Comparison of ENCODE assay signal across 23 cellular contexts in the genomic region with DNA sequence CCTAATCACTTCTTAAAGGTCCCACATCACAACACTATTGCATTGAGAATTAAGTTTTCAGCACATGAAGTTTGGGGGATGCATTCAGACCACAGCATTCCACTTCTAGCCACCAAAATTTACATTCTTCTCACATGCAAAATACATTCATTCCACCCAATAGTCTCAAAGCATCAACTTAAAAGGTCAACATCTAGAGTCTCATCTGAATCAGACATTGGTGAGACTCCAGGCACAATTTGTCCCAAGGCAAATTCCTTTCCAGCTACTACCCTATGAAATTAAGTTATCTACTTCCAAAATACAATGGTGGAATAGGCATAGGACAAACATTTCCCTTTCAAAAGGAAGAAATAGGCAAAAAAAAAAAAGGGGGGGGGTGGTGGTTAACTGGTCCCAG.
"Had no signal": no experiment of that assay in that cellular context is flagged by ENCODE, and none has a peak within 500 bp of the region (broad histone marks: within the 10 kb centered on the region; RNA-seq: fewer than 3 reads in every experiment).

No MANE protein-coding gene starts in this region.

- DNase-seq: activated CD4-positive, alpha-beta T cell treated with anti-CD3 and anti-CD28 coated beads, Interleukin-2, amount 10 ng/mL, durations not matched to agents 7 days and 5 days; activated CD8-positive, alpha-beta memory T cell treated with anti-CD3 and anti-CD28 coated beads, Interleukin-2, amount 50 U/mL, for 48 hours; activated gamma-delta T cell treated with Interleukin-2 at 50 U/mL for 16 hours; brain microvascular endothelial cell; colonic mucosa; erythroblast; kidney; midbrain; spleen; stimulated activated CD4-positive, alpha-beta T cell treated with anti-CD3 and anti-CD28 coated beads, Interleukin-4, amount 100 ng/mL, for 4 hours; T1000; testis had no signal

- H3K4me1 ChIP-seq: colonic mucosa, parathyroid adenoma, spleen, testis had no signal

- ATAC-seq: activated CD4-positive, CD25-positive, alpha-beta regulatory T cell treated with anti-CD3 and anti-CD28 coated beads, Interleukin-2, amount 50 U/mL, for 24 hours; activated naive CD4-positive, alpha-beta T cell treated with anti-CD3 and anti-CD28 coated beads, Interleukin-2, amount 50 U/mL, for 72 hours; left lobe of liver; sciatic nerve; stimulated activated memory B cell treated with anti-CD40 and anti-IgM and Interleukin-4, amounts not matched to agents 10 μg/mL and 1 μg/mL and 100 μg/mL, for 72 hours had no signal

- H3K9me3 Mint-ChIP-seq: activated CD4-positive, alpha-beta T cell treated with anti-CD3 and anti-CD28 coated beads, Interleukin-2, amount 10 ng/mL, durations not matched to agents 7 days and 5 days; activated naive CD4-positive, alpha-beta T cell treated with anti-CD3 and anti-CD28 coated beads, Interleukin-2, amount 50 U/mL, for 72 hours; central memory CD8-positive, alpha-beta T cell; nephron; stimulated activated memory B cell treated with anti-CD40 and anti-IgM and Interleukin-4, amounts not matched to agents 10 μg/mL and 1 μg/mL and 100 μg/mL, for 72 hours; type B pancreatic cell had no signal

- H3K36me3 Mint-ChIP-seq: stimulated activated memory B cell treated with anti-CD40 and anti-IgM and Interleukin-4, amounts not matched to agents 10 μg/mL and 1 μg/mL and 100 μg/mL, for 72 hours; type B pancreatic cell had no signal

- H3K27ac Mint-ChIP-seq: activated CD4-positive, alpha-beta T cell treated with anti-CD3 and anti-CD28 coated beads, Interleukin-2, amount 10 ng/mL, durations not matched to agents 7 days and 5 days; activated naive CD4-positive, alpha-beta T cell treated with anti-CD3 and anti-CD28 coated beads, Interleukin-2, amount 50 U/mL, for 72 hours; activated T-helper 1 cell treated with anti-CD3 and anti-CD28 coated beads, Interleukin-12 subunit alpha, Interleukin-12 subunit beta, Interleukin-2, Interleukin-4 antibody, amounts not matched to agents 30 ng/mL and 10 ng/mL and 1 ng/mL, durations not matched to agents 14 hours and 24 hours and 36 hours; nephron; stimulated activated memory B cell treated with anti-CD40 and anti-IgM and Interleukin-4, amounts not matched to agents 10 μg/mL and 1 μg/mL and 100 μg/mL, for 72 hours; type B pancreatic cell had no signal

- H3K27me3 Mint-ChIP-seq: type B pancreatic cell had no signal

- H3K4me1 Mint-ChIP-seq: activated CD4-positive, alpha-beta T cell treated with anti-CD3 and anti-CD28 coated beads, Interleukin-2, amount 10 ng/mL, durations not matched to agents 7 days and 5 days; central memory CD8-positive, alpha-beta T cell; nephron; stimulated activated memory B cell treated with anti-CD40 and anti-IgM and Interleukin-4, amounts not matched to agents 10 μg/mL and 1 μg/mL and 100 μg/mL, for 72 hours had no signal

- H3K4me3 ChIP-seq: colonic mucosa, lung, spleen, testis had no signal

- H2AFZ ChIP-seq: parathyroid adenoma had no signal

- H3K4me3 Mint-ChIP-seq: activated CD4-positive, alpha-beta T cell treated with anti-CD3 and anti-CD28 coated beads, Interleukin-2, amount 10 ng/mL, durations not matched to agents 7 days and 5 days; activated T-helper 1 cell treated with anti-CD3 and anti-CD28 coated beads, Interleukin-12 subunit alpha, Interleukin-12 subunit beta, Interleukin-2, Interleukin-4 antibody, amounts not matched to agents 30 ng/mL and 10 ng/mL and 1 ng/mL, durations not matched to agents 14 hours and 24 hours and 36 hours; central memory CD8-positive, alpha-beta T cell; nephron; stimulated activated memory B cell treated with anti-CD40 and anti-IgM and Interleukin-4, amounts not matched to agents 10 μg/mL and 1 μg/mL and 100 μg/mL, for 72 hours; type B pancreatic cell had no signal

- H3K27ac ChIP-seq: brain microvascular endothelial cell, colonic mucosa, parathyroid adenoma, spleen, testis had no signal

- H3K9ac ChIP-seq: parathyroid adenoma had no signal

- H3K36me3 ChIP-seq: brain microvascular endothelial cell, colonic mucosa, spleen had no signal

- H3K9me3 ChIP-seq: colonic mucosa, spleen, testis had no signal

- H3K79me2 ChIP-seq: parathyroid adenoma had no signal

- H3K27me3 ChIP-seq: brain microvascular endothelial cell, colonic mucosa, spleen, testis had no signal
